In the genomic region with DNA sequence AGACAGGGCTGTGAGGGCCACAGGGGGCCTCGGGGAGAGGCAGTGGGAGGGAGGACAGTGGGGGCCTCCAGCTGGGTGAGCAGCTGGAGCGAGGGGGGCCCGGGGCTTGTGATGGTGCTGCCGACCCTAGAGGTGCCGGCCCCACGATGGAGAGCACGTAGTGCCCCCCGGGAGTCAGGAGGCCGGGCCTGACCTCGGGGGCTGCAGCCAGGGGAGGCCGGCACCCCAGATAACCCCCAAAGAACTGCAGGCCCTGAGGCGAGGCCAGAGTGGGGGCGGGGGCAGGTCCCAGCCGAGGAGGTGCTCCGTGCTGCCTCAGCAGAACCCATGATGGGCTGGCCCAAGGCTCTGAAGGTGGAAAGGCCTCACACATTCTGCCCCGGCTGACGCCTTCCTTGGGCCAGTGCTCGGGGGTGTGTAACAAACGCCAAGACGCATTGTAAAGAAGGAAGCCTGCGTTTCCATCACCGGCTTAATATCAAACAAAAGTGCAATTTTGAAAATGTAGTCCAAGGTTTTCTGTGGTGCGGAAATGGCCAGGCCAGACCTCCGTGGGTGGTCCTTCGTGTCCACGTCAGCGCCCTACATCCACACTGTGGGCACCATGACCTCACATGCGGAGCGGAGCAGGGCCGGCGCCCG, we compare ENCODE assay signal across 20 cellular contexts. TPM values are rescaled to one million over a fixed set of nuclear protein-coding genes. Genes with fewer than 3 reads are reported as not detected.
DNase-seq lines count a peak whose midpoint lies in the region; ATAC-seq and TF ChIP-seq lines count a peak whose summit lies in the region.
"Had no signal": no experiment of that assay in that cellular context is flagged by ENCODE, and none has a peak within 500 bp of the region (broad histone marks: within the 10 kb centered on the region; RNA-seq: fewer than 3 reads in every experiment).

No MANE protein-coding gene starts in this region.

- H3K4me1 Mint-ChIP-seq in nephron (peaks cover 29% of the 10 kb centered on the region), glutamatergic neuron (ENCODE audit: low read depth, unreplicated experiment) (peaks cover 7% of the 10 kb centered on the region)

- 77 to 90% (median 85%) methylated on average over 28 to 32 of the region's 32 CpGs for WGBS in heart left ventricle, 4 donors
- WGBS in gastroesophageal sphincter (ENCODE audit: low coverage in 1 of 2), 2 donors: 70 to 74% methylated on average over 4 to 5 of the region's 32 CpGs
- 86 to 90% methylated on average over 23 to 30 of the region's 32 CpGs for WGBS in upper lobe of left lung, 2 donors

- H3K36me3 Mint-ChIP-seq in nephron (ENCODE audit: low read depth): no peaks in the 10 kb centered on the region
- no peaks in the 10 kb centered on the region for H3K36me3 Mint-ChIP-seq in glutamatergic neuron (ENCODE audit: unreplicated experiment)
- H3K36me3 Mint-ChIP-seq: activated naive CD8-positive, alpha-beta T cell had no signal

- peak in 1 of 4 donors; percentile 15 for ATAC-seq in heart left ventricle
- ATAC-seq in Right ventricle myocardium superior (ENCODE audit: poor library complexity): no peak
- no peak for ATAC-seq in gastroesophageal sphincter
- peak; percentile 3 to 15 for ATAC-seq in upper lobe of left lung (ENCODE audit: low FRiP score in 2 of 2)

- peak overlapping the region; percentile 92 to 98 (median 97) for H3K27ac Mint-ChIP-seq in nephron
- H3K27ac Mint-ChIP-seq in glutamatergic neuron (ENCODE audit: unreplicated experiment): no peak overlapping the region
- H3K27ac Mint-ChIP-seq: activated naive CD8-positive, alpha-beta T cell; activated T-helper 1 cell treated with anti-CD3 and anti-CD28 coated beads, Interleukin-12 subunit alpha, Interleukin-12 subunit beta, Interleukin-2, Interleukin-4 antibody, amounts not matched to agents 30 ng/mL and 10 ng/mL and 1 ng/mL, durations not matched to agents 14 hours and 24 hours and 36 hours had no signal

- peak overlapping the region in 1 of 3 experiments; percentile 28 for H3K4me3 Mint-ChIP-seq in nephron
- no peak overlapping the region for H3K4me3 Mint-ChIP-seq in glutamatergic neuron (ENCODE audit: unreplicated experiment)
- H3K4me3 Mint-ChIP-seq: activated naive CD8-positive, alpha-beta T cell; activated T-helper 1 cell treated with anti-CD3 and anti-CD28 coated beads, Interleukin-12 subunit alpha, Interleukin-12 subunit beta, Interleukin-2, Interleukin-4 antibody, amounts not matched to agents 30 ng/mL and 10 ng/mL and 1 ng/mL, durations not matched to agents 14 hours and 24 hours and 36 hours had no signal

- H3K27ac ChIP-seq in heart left ventricle: peak overlapping the region in 11 of 12 donors; percentile 56 to 87 (median 67)
- peak overlapping the region in 3 of 4 donors; percentile 7 to 69 (median 58) for H3K27ac ChIP-seq in gastroesophageal sphincter
- peak overlapping the region in 3 of 4 donors; percentile 11 to 69 (median 30) for H3K27ac ChIP-seq in upper lobe of left lung
- H3K27ac ChIP-seq: HL-60, right lobe of liver had no signal

- TF ChIP-seq CTCF in heart left ventricle (IDR thresholded peaks at IDR 0.05): no peak
- TF ChIP-seq CTCF in gastroesophageal sphincter (IDR thresholded peaks at IDR 0.05): no peak
- no peak for TF ChIP-seq CTCF in nephron (IDR thresholded peaks at IDR 0.05; ENCODE audit: unreplicated experiment in 3 of 3)
- TF ChIP-seq CTCF in upper lobe of left lung (IDR thresholded peaks at IDR 0.05): no peak
- TF ChIP-seq CTCF in glutamatergic neuron (IDR thresholded peaks at IDR 0.05; ENCODE audit: partially characterized antibody, unreplicated experiment): no peak

- H3K4me3 ChIP-seq in heart left ventricle (no peak overlapping the region), gastroesophageal sphincter (no peak overlapping the region), upper lobe of left lung (no peak overlapping the region)
- H3K4me3 ChIP-seq: right lobe of liver had no signal

- TF ChIP-seq POLR2A in heart left ventricle (IDR thresholded peaks at IDR 0.05) (no peak), gastroesophageal sphincter (IDR thresholded peaks at IDR 0.05) (no peak), upper lobe of left lung (IDR thresholded peaks at IDR 0.05) (no peak)

- peaks cover 2% of the 10 kb centered on the region for H3K9me3 Mint-ChIP-seq in nephron
- H3K9me3 Mint-ChIP-seq in glutamatergic neuron (ENCODE audit: unreplicated experiment): peaks cover 8% of the 10 kb centered on the region
- H3K9me3 Mint-ChIP-seq: activated T-helper 1 cell treated with anti-CD3 and anti-CD28 coated beads, Interleukin-12 subunit alpha, Interleukin-12 subunit beta, Interleukin-2, Interleukin-4 antibody, amounts not matched to agents 30 ng/mL and 10 ng/mL and 1 ng/mL, durations not matched to agents 14 hours and 24 hours and 36 hours had no signal

- intact Hi-C loops in heart left ventricle (cut with DNase I): loop anchor here in 2 of 10 donors (1.0 to 2.0 kb wide), 2 partner anchors 23 to 30 kb away; no protein-coding TSS in a partner anchor
- intact Hi-C loops in Right ventricle myocardium superior (cut with DNase I): no loop called here

- H3K4me1 ChIP-seq in heart left ventricle (peaks cover 0 to 33% (median 16%) of the 10 kb centered on the region in 12 donors), gastroesophageal sphincter (peaks cover 0 to 24% (median 4%) of the 10 kb centered on the region in 3 donors), upper lobe of left lung (peaks cover 0 to 7% (median 5%) of the 10 kb centered on the region in 4 donors)
- H3K4me1 ChIP-seq: right lobe of liver had no signal

- H3K27me3 ChIP-seq in heart left ventricle (no peaks in the 10 kb centered on the region), gastroesophageal sphincter (no peaks in the 10 kb centered on the region), upper lobe of left lung (no peaks in the 10 kb centered on the region)
- H3K27me3 ChIP-seq: right lobe of liver had no signal

- no peaks in the 10 kb centered on the region for H3K9me3 ChIP-seq in heart left ventricle
- no peaks in the 10 kb centered on the region for H3K9me3 ChIP-seq in gastroesophageal sphincter
- H3K9me3 ChIP-seq in upper lobe of left lung: no peaks in the 10 kb centered on the region
- H3K9me3 ChIP-seq: right lobe of liver had no signal

- H3K27me3 Mint-ChIP-seq in nephron (ENCODE audit: low read depth): no peaks in the 10 kb centered on the region
- H3K27me3 Mint-ChIP-seq in glutamatergic neuron (ENCODE audit: unreplicated experiment): peaks cover 6% of the 10 kb centered on the region
- H3K27me3 Mint-ChIP-seq: activated naive CD8-positive, alpha-beta T cell had no signal

- DNase-seq in heart left ventricle (peak in 1 of 5 donors; percentile 34), Right ventricle myocardium superior (no peak), upper lobe of left lung (no peak), DMS 273 treated with DMSO at 0.1 percent for 48 hours (lab: John Stamatoyannopoulos, UW) (no peak), T-helper 9 cell (no peak), glutamatergic neuron (no peak)
- DNase-seq: activated CD4-positive, alpha-beta T cell treated with anti-CD3 and anti-CD28 coated beads for 4 hours; HCEC 1CT; midbrain; NCI-H187; NK-92 treated with Interleukin-12 subunit alpha and Interleukin-12 subunit beta, amount 100 ng/mL, for 24 hours; RPMI8226; stimulated activated CD4-positive, alpha-beta T cell treated with anti-CD3 and anti-CD28 coated beads, Interleukin-1b, Interleukin-23, amount 100 ng/mL, for 48 hours; stimulated activated naive CD4-positive, alpha-beta T cell treated with Interleukin-2 at 50 U/mL for 16 hours had no signal

- TF ChIP-seq EP300 in gastroesophageal sphincter (IDR thresholded peaks at IDR 0.05) (no peak), upper lobe of left lung (IDR thresholded peaks at IDR 0.05) (no peak)

- no peaks in the 10 kb centered on the region for H3K36me3 ChIP-seq in heart left ventricle
- H3K36me3 ChIP-seq in gastroesophageal sphincter: no peaks in the 10 kb centered on the region
- no peaks in the 10 kb centered on the region for H3K36me3 ChIP-seq in upper lobe of left lung
- H3K36me3 ChIP-seq: right lobe of liver had no signal

RNA-seq across cellular contexts. Expression of a gene that starts 55.2 kb away (rescaled TPM):
- 100 to 1,000 TPM in 8 of 9 donors, 10 to 100 TPM in 1; 92.4 to 385 (median 143) TPM for total RNA-seq in heart left ventricle
- 100 to 1,000 TPM; 149 to 157 TPM for polyA plus RNA-seq in heart left ventricle
- 173 TPM for total RNA-seq in Right ventricle myocardium superior
- 1,000 to 10,000 TPM in 2 of 4 donors, 100 to 1,000 TPM in 2; 477 to 1,231 (median 878) TPM for total RNA-seq in gastroesophageal sphincter
- total RNA-seq in upper lobe of left lung: 100 to 1,000 TPM in 5 of 6 donors, 10 to 100 TPM in 1; 61.9 to 351 (median 205) TPM
- total RNA-seq in glutamatergic neuron (ENCODE audit: unreplicated experiment): 407 TPM

Comparison
In these comparisons a context has a peak if more than half of its experiments do, and no peak if none do; other contexts are left out.
1. ATAC-seq: peak in upper lobe of left lung (2 of 2); none in Right ventricle myocardium superior (single experiment) and gastroesophageal sphincter (single experiment).
2. Peak in every context shown above with its lines, with median percentiles within 50 percentile points of each other: H3K27ac ChIP-seq.